ENCODE assay signal across 20 cellular contexts in the genomic region with DNA sequence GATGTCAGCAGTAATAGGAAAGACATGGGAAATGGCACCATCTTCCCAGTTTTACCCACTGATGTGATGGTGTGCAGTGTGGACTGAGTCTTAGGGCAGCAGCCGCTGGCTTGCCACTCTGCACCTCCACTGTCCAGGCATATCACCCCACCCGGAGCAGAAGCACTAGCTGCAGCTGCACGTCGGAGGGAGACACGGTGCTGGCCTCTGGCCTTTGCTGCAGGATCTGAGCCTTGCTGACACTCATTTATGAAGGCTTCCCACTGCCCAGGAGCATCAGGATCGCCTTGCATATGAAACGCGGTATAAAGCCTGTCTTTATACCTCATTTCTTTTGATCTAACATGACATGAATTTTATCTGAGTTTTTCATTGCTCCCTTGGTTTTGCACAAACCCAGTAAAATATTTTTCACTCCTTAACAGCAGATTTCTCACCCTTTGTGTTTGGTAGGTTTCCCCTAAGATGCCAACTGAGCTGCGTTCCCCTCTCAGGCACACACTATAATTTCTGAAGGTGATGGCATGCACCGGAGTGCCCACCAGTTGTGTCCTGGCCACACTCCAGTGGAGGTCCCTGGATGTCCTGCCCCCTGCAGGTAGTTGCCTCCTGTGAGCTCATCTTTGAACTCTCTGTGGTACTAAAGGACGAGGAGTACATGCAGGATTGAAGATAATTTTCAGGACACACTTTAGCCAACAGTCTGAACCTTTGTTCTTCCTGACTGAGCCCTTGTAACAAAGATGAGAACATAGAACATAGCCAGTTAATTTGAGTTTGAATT. TPM values are rescaled to one million over a fixed set of nuclear protein-coding genes. Genes with fewer than 3 reads are reported as not detected.
A peak's percentile ranks its signal among the peaks of the same experiment; 100 is the strongest.
DNase-seq lines count a peak whose midpoint lies in the region; ATAC-seq and TF ChIP-seq lines count a peak whose summit lies in the region.
"Had no signal": no experiment of that assay in that cellular context is flagged by ENCODE, and none has a peak within 500 bp of the region (broad histone marks: within the 10 kb centered on the region; RNA-seq: fewer than 3 reads in every experiment).

No MANE protein-coding gene starts in this region.

- no peaks in the 10 kb centered on the region for H3K9me3 Mint-ChIP-seq in endothelial cell (ENCODE audit: unreplicated experiment)
- H3K9me3 Mint-ChIP-seq: activated naive CD8-positive, alpha-beta T cell treated with anti-CD3 and anti-CD28 coated beads for 36 hours had no signal

- no peak overlapping the region for H3K4me3 Mint-ChIP-seq in endothelial cell (ENCODE audit: unreplicated experiment)
- H3K4me3 Mint-ChIP-seq: activated naive CD8-positive, alpha-beta T cell treated with anti-CD3 and anti-CD28 coated beads for 36 hours had no signal

- H3K79me2 ChIP-seq in OCI-LY1 (ENCODE audit: insufficient read depth, low read length), result no peaks in the 10 kb centered on the region

- peaks cover 4% of the 10 kb centered on the region for H3K4me1 Mint-ChIP-seq in endothelial cell (ENCODE audit: unreplicated experiment)

- no peaks in the 10 kb centered on the region for H3K36me3 ChIP-seq in OCI-LY1 (ENCODE audit: insufficient read depth, low read length)
- H3K36me3 ChIP-seq: SJCRH30 had no signal

- TF ChIP-seq CTCF in 22Rv1 (IDR thresholded peaks at IDR 0.05), result peak; percentile 11; the same call in 1 of the 2 replicates
- TF ChIP-seq CTCF in GM12873 (IDR thresholded peaks at IDR 0.05; ENCODE audit: insufficient read depth, low read depth, low read length, missing control alignments), result peak; percentile 18
- TF ChIP-seq CTCF in OCI-LY1 (IDR thresholded peaks at IDR 0.05; ENCODE audit: low read length), result peak; percentile 30; the same call in 1 of the 2 replicates
- peak; percentile 29 for TF ChIP-seq CTCF in endothelial cell (IDR thresholded peaks at IDR 0.05; ENCODE audit: unreplicated experiment)

- no peaks in the 10 kb centered on the region for H3K9me2 ChIP-seq in OCI-LY1 (ENCODE audit: low read depth, low read length)

- H3K4me2 ChIP-seq in OCI-LY1 (ENCODE audit: low read length), result no peak overlapping the region

- H3K4me3 ChIP-seq in OCI-LY1 (ENCODE audit: low read depth, low read length, poor library complexity, severe bottlenecking), result no peak overlapping the region
- H3K4me3 ChIP-seq: SJCRH30, testis had no signal

- no peaks in the 10 kb centered on the region for H3K36me3 Mint-ChIP-seq in endothelial cell (ENCODE audit: low read depth, unreplicated experiment)
- H3K36me3 Mint-ChIP-seq: activated naive CD8-positive, alpha-beta T cell treated with anti-CD3 and anti-CD28 coated beads for 36 hours had no signal

- no peaks in the 10 kb centered on the region for H3K9me3 ChIP-seq in OCI-LY1 (ENCODE audit: low read length)
- H3K9me3 ChIP-seq: SJCRH30, testis had no signal

- no peak overlapping the region for H2AFZ ChIP-seq in OCI-LY1 (ENCODE audit: low read length)

- H3K9ac ChIP-seq in OCI-LY1 (ENCODE audit: low read length), result no peak overlapping the region

- no peaks in the 10 kb centered on the region for H3K4me1 ChIP-seq in OCI-LY1 (ENCODE audit: insufficient read depth, low read length, severe bottlenecking)
- H3K4me1 ChIP-seq: SJCRH30, testis had no signal

- H3K27ac ChIP-seq in 22Rv1, result no peak overlapping the region
- H3K27ac ChIP-seq in OCI-LY1 (ENCODE audit: low read depth, low read length, poor library complexity, severe bottlenecking), result no peak overlapping the region
- H3K27ac ChIP-seq: SJCRH30, testis had no signal

- no peak for ATAC-seq in left lobe of liver

- H4K20me1 ChIP-seq in OCI-LY1 (ENCODE audit: insufficient read depth, low read length), result no peaks in the 10 kb centered on the region

- DNase-seq in endothelial cell (ENCODE audit: low spot score) (peak; percentile 21), left lobe of liver (ENCODE audit: low spot score) (no peak), NCI-H2081 (lab: John Stamatoyannopoulos, UW) (no peak), CD1c-positive myeloid dendritic cell (ENCODE audit: extremely low spot score) (no peak)
- DNase-seq in effector CD4-positive, alpha-beta T cell, result no peak
- DNase-seq: activated naive CD8-positive, alpha-beta T cell treated with anti-CD3 and anti-CD28 coated beads for 36 hours; activated T-cell treated with anti-CD3 and anti-CD28 coated beads, Interleukin-2, amount 50 U/mL, for 48 hours; central memory CD4-positive, alpha-beta T cell; COR-L47; foreskin melanocyte; KG1; NCI-H1436; NCI-H345; OCI-M1; SJCRH30; small intestine; testis had no signal

- no peak overlapping the region for H3K27ac Mint-ChIP-seq in endothelial cell (ENCODE audit: unreplicated experiment)
- H3K27ac Mint-ChIP-seq: activated naive CD8-positive, alpha-beta T cell treated with anti-CD3 and anti-CD28 coated beads for 36 hours had no signal

- H3F3A ChIP-seq in OCI-LY1 (ENCODE audit: insufficient read depth, low read length), result no peaks in the 10 kb centered on the region

- H3K27me3 ChIP-seq in OCI-LY1 (ENCODE audit: insufficient read depth, low read length), result no peaks in the 10 kb centered on the region
- H3K27me3 ChIP-seq: SJCRH30, testis had no signal

- peaks cover 2% of the 10 kb centered on the region for H3K27me3 Mint-ChIP-seq in endothelial cell (ENCODE audit: unreplicated experiment)

RNA-seq across cellular contexts. Expression of a gene that starts 8.9 kb away (rescaled TPM):
- total RNA-seq in endothelial cell (ENCODE audit: unreplicated experiment) (34.6 TPM), left lobe of liver (7.5 TPM)

RNA-seq across cellular contexts. Expression of a gene that starts 45.0 kb away (rescaled TPM):
- total RNA-seq in endothelial cell (ENCODE audit: unreplicated experiment), result 0.72 TPM
- total RNA-seq in left lobe of liver, result 0.23 TPM
